31 cellular contexts compared by ENCODE assay signal in the genomic region with DNA sequence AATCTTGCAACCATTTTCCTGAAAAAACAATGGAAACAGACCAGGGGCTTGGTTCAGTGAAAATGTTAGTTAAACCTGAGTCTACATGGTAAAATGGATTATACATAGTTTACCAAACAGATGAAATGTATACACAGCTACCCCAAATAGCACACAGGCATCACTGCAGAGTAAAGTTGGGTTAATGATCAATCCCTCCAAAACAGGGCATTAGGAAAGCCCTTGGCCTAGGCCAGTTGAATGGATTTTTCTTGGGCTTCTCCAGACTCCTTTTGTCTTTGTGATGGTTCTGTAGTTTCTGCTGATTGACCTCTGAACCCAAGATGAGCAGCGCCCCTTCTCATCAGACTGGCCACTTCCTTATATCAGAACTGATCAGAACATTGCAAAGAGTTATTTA.
"Had no signal": no experiment of that assay in that cellular context is flagged by ENCODE, and none has a peak within 500 bp of the region (broad histone marks: within the 10 kb centered on the region; RNA-seq: fewer than 3 reads in every experiment).

No MANE protein-coding gene starts in this region.

- H3K4me1 Mint-ChIP-seq: natural killer cell; stimulated activated naive CD8-positive, alpha-beta T cell treated with anti-CD3 and anti-CD28 coated beads, Interleukin-15, amount 100 ng/mL, for 72 hours had no signal

- H3K9me3 Mint-ChIP-seq: naive thymus-derived CD4-positive, alpha-beta T cell; natural killer cell; nephron progenitor cell; stimulated activated naive CD8-positive, alpha-beta T cell treated with anti-CD3 and anti-CD28 coated beads, Interleukin-15, amount 100 ng/mL, for 72 hours; type B pancreatic cell had no signal

- H3K4me1 ChIP-seq: pancreas, psoas muscle had no signal

- DNase-seq: naive thymus-derived CD4-positive, alpha-beta T cell; natural killer cell; nephron progenitor cell; nucleus accumbens; pancreas; psoas muscle; right cardiac atrium; spleen; stimulated activated CD4-positive, alpha-beta T cell treated with anti-CD3 and anti-CD28 coated beads, Interleukin-12 subunit alpha, Interleukin-12 subunit beta, amount 100 ng/mL, for 4 hours; stimulated activated CD4-positive, alpha-beta T cell treated with anti-CD3 and anti-CD28 coated beads, Interleukin-1b, Interleukin-23, amount 100 ng/mL, for 48 hours; stimulated activated CD4-positive, alpha-beta T cell treated with anti-CD3 and anti-CD28 coated beads, Interleukin-4, amount 100 ng/mL, for 1 hour; stimulated activated CD4-positive, alpha-beta T cell treated with anti-CD3 and anti-CD28 coated beads, Interleukin-4, amount 100 ng/mL, for 4 hours; stimulated activated CD8-positive, alpha-beta memory T cell treated with anti-CD3 and anti-CD28 coated beads, Interleukin-4, amount 100 ng/mL, for 48 hours; stimulated activated naive CD4-positive, alpha-beta T cell; stimulated activated naive CD8-positive, alpha-beta T cell treated with anti-CD3 and anti-CD28 coated beads, Interleukin-15, amount 100 ng/mL, for 72 hours; stimulated activated naive CD8-positive, alpha-beta T cell treated with anti-CD3 and anti-CD28 coated beads, Interleukin-15, Interleukin-2, amounts not matched to agents 100 U/mL and 50 U/mL, for 24 hours; substantia nigra; testis; tibial artery; transverse colon; upper lobe of right lung; uterus had no signal

- H3K9me3 ChIP-seq: neutrophil, pancreas, psoas muscle, spleen, suprapubic skin, testis, tibial artery, transverse colon, upper lobe of right lung, uterus had no signal

- H3K27ac Mint-ChIP-seq: naive thymus-derived CD4-positive, alpha-beta T cell; natural killer cell; progenitor cell of endocrine pancreas; stimulated activated memory B cell treated with anti-CD40 and anti-IgM and Interleukin-4, amounts not matched to agents 10 μg/mL and 1 μg/mL and 100 μg/mL, for 72 hours; stimulated activated naive CD8-positive, alpha-beta T cell treated with anti-CD3 and anti-CD28 coated beads, Interleukin-15, amount 100 ng/mL, for 72 hours; type B pancreatic cell had no signal

- H3K36me3 Mint-ChIP-seq: natural killer cell; stimulated activated memory B cell treated with anti-CD40 and anti-IgM and Interleukin-4, amounts not matched to agents 10 μg/mL and 1 μg/mL and 100 μg/mL, for 72 hours; type B pancreatic cell had no signal

- H3K27me3 ChIP-seq: neutrophil, pancreas, suprapubic skin, testis, tibial artery, transverse colon, upper lobe of right lung, uterus had no signal

- H3K36me3 ChIP-seq: neutrophil, pancreas, spleen, suprapubic skin, tibial artery, transverse colon, upper lobe of right lung, uterus had no signal

- H3K4me3 ChIP-seq: pancreas, psoas muscle, skin epidermis, smooth muscle cell, spleen, suprapubic skin, testis, tibial artery, transverse colon, upper lobe of right lung, uterus had no signal

- ATAC-seq: naive thymus-derived CD4-positive, alpha-beta T cell; natural killer cell; pancreas; psoas muscle; sciatic nerve; stimulated activated memory B cell treated with anti-CD40 and anti-IgM and Interleukin-4, amounts not matched to agents 10 μg/mL and 1 μg/mL and 100 μg/mL, for 72 hours; stimulated activated naive CD8-positive, alpha-beta T cell treated with anti-CD3 and anti-CD28 coated beads, Interleukin-15, amount 100 ng/mL, for 72 hours; stimulated activated naive CD8-positive, alpha-beta T cell treated with anti-CD3 and anti-CD28 coated beads, Interleukin-15, Interleukin-2, amounts not matched to agents 100 U/mL and 50 U/mL, for 24 hours; upper lobe of right lung had no signal

- H3K27me3 Mint-ChIP-seq: stimulated activated naive CD8-positive, alpha-beta T cell treated with anti-CD3 and anti-CD28 coated beads, Interleukin-15, amount 100 ng/mL, for 72 hours had no signal

- H3K27ac ChIP-seq: neutrophil, pancreas, psoas muscle, skin epidermis, spleen, suprapubic skin, testis, tibial artery, transverse colon, upper lobe of right lung had no signal

- H3K4me3 Mint-ChIP-seq: naive thymus-derived CD4-positive, alpha-beta T cell; natural killer cell; nephron progenitor cell; neural crest cell; stimulated activated memory B cell treated with anti-CD40 and anti-IgM and Interleukin-4, amounts not matched to agents 10 μg/mL and 1 μg/mL and 100 μg/mL, for 72 hours; stimulated activated naive CD8-positive, alpha-beta T cell treated with anti-CD3 and anti-CD28 coated beads, Interleukin-15, amount 100 ng/mL, for 72 hours; type B pancreatic cell had no signal
